8 cellular contexts compared by ENCODE assay signal in the genomic region with DNA sequence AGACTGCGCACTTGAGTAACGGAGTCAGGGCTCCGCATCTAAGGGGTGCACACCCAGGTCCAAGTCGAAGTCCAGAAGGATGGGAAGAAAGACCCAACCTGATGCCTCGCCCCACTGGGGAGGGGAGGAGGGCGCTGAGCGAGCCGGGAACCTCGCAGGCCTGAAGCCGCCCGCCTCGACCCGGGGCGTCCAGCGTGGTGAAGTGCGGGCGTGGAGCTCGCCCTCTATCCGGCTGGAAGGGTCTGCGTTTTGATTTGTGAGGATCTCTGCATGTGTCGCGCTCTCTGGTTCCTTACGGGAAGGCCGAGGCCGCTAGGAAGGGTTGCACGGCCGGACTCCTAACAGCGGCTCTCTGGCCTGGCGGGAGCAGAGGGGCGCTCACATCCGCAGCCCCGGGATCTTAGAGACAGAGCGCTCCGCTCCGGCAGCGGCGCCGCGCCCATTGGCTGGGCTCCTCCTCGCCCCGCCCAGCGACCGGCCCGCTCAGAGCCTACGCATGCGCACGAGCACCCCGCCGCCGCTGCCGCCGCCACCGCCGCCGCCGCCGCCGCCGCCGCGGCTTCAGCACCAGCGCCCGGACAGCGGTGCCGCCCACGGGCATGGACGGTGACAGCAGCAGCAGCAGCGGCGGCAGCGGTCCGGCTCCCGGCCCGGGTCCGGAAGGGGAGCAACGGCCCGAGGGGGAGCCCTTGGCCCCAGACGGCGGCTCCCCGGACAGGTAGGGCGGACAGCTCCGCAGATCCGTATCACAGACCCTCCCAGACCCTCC. TPM values are rescaled to one million over a fixed set of nuclear protein-coding genes. Genes with fewer than 3 reads are reported as not detected.
A peak's percentile ranks its signal among the peaks of the same experiment; 100 is the strongest.
DNase-seq lines count a peak whose midpoint lies in the region; ATAC-seq and TF ChIP-seq lines count a peak whose summit lies in the region.

A gene with protein sequence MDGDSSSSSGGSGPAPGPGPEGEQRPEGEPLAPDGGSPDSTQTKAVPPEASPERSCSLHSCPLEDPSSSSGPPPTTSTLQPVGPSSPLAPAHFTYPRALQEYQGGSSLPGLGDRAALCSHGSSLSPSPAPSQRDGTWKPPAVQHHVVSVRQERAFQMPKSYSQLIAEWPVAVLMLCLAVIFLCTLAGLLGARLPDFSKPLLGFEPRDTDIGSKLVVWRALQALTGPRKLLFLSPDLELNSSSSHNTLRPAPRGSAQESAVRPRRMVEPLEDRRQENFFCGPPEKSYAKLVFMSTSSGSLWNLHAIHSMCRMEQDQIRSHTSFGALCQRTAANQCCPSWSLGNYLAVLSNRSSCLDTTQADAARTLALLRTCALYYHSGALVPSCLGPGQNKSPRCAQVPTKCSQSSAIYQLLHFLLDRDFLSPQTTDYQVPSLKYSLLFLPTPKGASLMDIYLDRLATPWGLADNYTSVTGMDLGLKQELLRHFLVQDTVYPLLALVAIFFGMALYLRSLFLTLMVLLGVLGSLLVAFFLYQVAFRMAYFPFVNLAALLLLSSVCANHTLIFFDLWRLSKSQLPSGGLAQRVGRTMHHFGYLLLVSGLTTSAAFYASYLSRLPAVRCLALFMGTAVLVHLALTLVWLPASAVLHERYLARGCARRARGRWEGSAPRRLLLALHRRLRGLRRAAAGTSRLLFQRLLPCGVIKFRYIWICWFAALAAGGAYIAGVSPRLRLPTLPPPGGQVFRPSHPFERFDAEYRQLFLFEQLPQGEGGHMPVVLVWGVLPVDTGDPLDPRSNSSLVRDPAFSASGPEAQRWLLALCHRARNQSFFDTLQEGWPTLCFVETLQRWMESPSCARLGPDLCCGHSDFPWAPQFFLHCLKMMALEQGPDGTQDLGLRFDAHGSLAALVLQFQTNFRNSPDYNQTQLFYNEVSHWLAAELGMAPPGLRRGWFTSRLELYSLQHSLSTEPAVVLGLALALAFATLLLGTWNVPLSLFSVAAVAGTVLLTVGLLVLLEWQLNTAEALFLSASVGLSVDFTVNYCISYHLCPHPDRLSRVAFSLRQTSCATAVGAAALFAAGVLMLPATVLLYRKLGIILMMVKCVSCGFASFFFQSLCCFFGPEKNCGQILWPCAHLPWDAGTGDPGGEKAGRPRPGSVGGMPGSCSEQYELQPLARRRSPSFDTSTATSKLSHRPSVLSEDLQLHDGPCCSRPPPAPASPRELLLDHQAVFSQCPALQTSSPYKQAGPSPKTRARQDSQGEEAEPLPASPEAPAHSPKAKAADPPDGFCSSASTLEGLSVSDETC (N-terminal part only) (plus strand): TSS at position 497 of the 769 bp plus-strand sequence. CDS start 103 bp downstream, at position 600.

- H3K4me1 ChIP-seq in ectodermal cell (ENCODE audit: control insufficient read depth, insufficient read depth, low read length): peaks cover 25% of the 10 kb centered on the region
- H3K4me1 ChIP-seq in lung (ENCODE audit: control insufficient read depth in 2 of 2, insufficient read depth in 2 of 2, low read length in 2 of 2): peaks cover 0 to 14% of the 10 kb centered on the region in 2 donors

- no peaks in the 10 kb centered on the region for H3K9me3 ChIP-seq in ectodermal cell (ENCODE audit: control insufficient read depth, low read length)
- no peaks in the 10 kb centered on the region for H3K9me3 ChIP-seq in lung (ENCODE audit: control insufficient read depth in 2 of 2, insufficient read depth in 1 of 2, low read length in 1 of 2)

- peak within 1 kb of the TSS; percentile 45 for H3K4me3 ChIP-seq in ectodermal cell (ENCODE audit: insufficient read depth, low read depth, low read length)
- peak within 1 kb of the TSS; percentile 34 for H3K4me3 ChIP-seq in lung

- H3K27ac ChIP-seq in ectodermal cell (ENCODE audit: insufficient read depth, low read depth, low read length, poor library complexity, severe bottlenecking) (no peak within 1 kb of the TSS), lung (ENCODE audit: low read depth in 1 of 2, low read length in 1 of 2) (no peak within 1 kb of the TSS)

- H3K36me3 ChIP-seq in ectodermal cell (ENCODE audit: control insufficient read depth, insufficient read depth, low read length) (no peaks in the 10 kb centered on the region), lung (ENCODE audit: control insufficient read depth in 2 of 2, insufficient read depth in 2 of 2, low read length in 2 of 2) (no peaks in the 10 kb centered on the region)

- H3K27me3 ChIP-seq in ectodermal cell (ENCODE audit: control insufficient read depth, insufficient read depth, low read length, poor library complexity, severe bottlenecking) (peaks cover 39% of the 10 kb centered on the region), lung (ENCODE audit: control insufficient read depth, insufficient read depth) (no peaks in the 10 kb centered on the region)

- no peak for TF ChIP-seq CTCF in lung (IDR thresholded peaks at IDR 0.05; ENCODE audit: control extremely low read depth, extremely low read depth)

- DNase-seq in C1 segment of cervical spinal cord (lab: John Stamatoyannopoulos, UW) (peak in 13 of 14 donors; percentile 49 to 90 (median 77)), NK-92 (lab: John Stamatoyannopoulos, UW; ENCODE audit: unreplicated experiment) (peak; percentile 32), lung (ENCODE audit: low spot score) (peak; percentile 86)
- DNase-seq in activated CD8-positive, alpha-beta memory T cell treated with anti-CD3 and anti-CD28 coated beads for 1 hour (ENCODE audit: extremely low read depth in 1 of 2, low read depth in 1 of 2): peak; percentile 66 to 83
- DNase-seq in stimulated activated CD4-positive, alpha-beta T cell treated with anti-CD3 and anti-CD28 coated beads, TNF-alpha, amount 100 ng/mL, for 1 hour (ENCODE audit: low read depth in 3 of 3, low spot score in 1 of 3): peak; percentile 74 to 87 (median 82)

- ATAC-seq in GM19438 (IDR thresholded peaks at IDR 0.05; ENCODE audit: low read depth, unreplicated experiment): peak; percentile 83
- ATAC-seq in HG03558 (IDR thresholded peaks at IDR 0.05; ENCODE audit: extremely low read depth, unreplicated experiment): peak; percentile 53
- ATAC-seq in lung (ENCODE audit: insufficient read depth, low FRiP score): peak; percentile 91

- 3 to 4% methylated on average over 82 of the region's 82 CpGs for WGBS in ectodermal cell, 2 experiments
- 3 to 4% methylated on average over 47 to 82 of the region's 82 CpGs for WGBS in lung, 2 donors

RNA-seq across cellular contexts. Expression of the gene that starts here (rescaled TPM):
- 0.65 TPM for polyA plus RNA-seq in ectodermal cell (2013, experiment 1 of 4)
- 0.78 TPM for polyA plus RNA-seq in ectodermal cell (2013, experiment 2 of 4)
- 0.85 TPM for polyA plus RNA-seq in ectodermal cell (2013, experiment 3 of 4)
- polyA plus RNA-seq in ectodermal cell (2013, experiment 4 of 4): 0.20 TPM
- 1 to 10 TPM in 1 of 2 donors, under 1 TPM in 1; 0.23 to 1.3 TPM for total RNA-seq in lung
- polyA plus RNA-seq in lung: 1 to 10 TPM in 1 of 2 donors, under 1 TPM in 1; 0.06 to 2.5 TPM

Comparison
In these comparisons a context has a peak if more than half of its experiments do, and no peak if none do; other contexts are left out.
1. DNase-seq: peak in every context shown above with its lines; median percentile 86 in lung; 82 in stimulated activated CD4-positive, alpha-beta T cell treated with anti-CD3 and anti-CD28 coated beads, TNF-alpha, amount 100 ng/mL, for 1 hour; 77 in C1 segment of cervical spinal cord; 74 in activated CD8-positive, alpha-beta memory T cell treated with anti-CD3 and anti-CD28 coated beads for 1 hour; 32 in NK-92.